In the genomic region with DNA sequence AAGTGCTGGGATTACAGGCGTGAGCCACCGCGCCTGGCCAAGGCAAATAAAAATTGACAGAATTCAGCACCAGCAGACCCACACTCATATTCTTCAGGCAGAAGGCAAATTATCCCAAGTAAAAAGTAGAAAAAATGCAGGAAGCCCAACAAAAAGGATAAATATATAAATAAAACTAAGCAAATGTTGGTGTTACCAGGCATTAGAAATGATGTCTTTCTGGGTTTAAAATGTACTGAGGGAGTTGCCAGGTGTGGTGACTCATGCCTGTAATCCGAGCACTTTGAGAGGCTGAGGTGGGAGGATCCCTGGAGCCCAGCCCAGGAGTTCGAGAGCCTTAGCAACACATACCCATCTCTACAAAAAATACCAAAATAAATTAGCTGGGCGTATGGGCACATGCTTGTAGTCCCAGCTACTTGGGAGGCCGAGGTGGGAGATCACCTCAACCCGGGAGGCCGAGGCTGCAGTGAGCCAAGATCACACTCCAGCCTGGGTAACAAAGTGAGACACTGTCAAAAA, we compare ENCODE assay signal across 6 cellular contexts. TPM values are rescaled to one million over a fixed set of nuclear protein-coding genes. Genes with fewer than 3 reads are reported as not detected.
DNase-seq lines count a peak whose midpoint lies in the region; ATAC-seq, FAIRE-seq and TF ChIP-seq lines count a peak whose summit lies in the region.

No MANE protein-coding gene starts in this region.

- peak; percentile 92 for FAIRE-seq in islet of Langerhans (lab: Jason Lieb, UNC)

- in situ Hi-C loops in Caki2 (cut with HindIII; ENCODE audit: low pct_unique_long_range_greater_than_20kb, low sequenced_read_pairs): no loop called here
- in situ Hi-C loops in GM13977 (cut with MboI; ENCODE audit: low pct_unique_long_range_greater_than_20kb, low sequenced_read_pairs, unreplicated experiment): no loop called here

- no peak for ATAC-seq in HG03469 (IDR thresholded peaks at IDR 0.05; ENCODE audit: unreplicated experiment)

- TF ChIP-seq CTCF in GM13977 (IDR thresholded peaks at IDR 0.05; ENCODE audit: extremely low read depth, insufficient read depth, missing control alignments): no peak

- DNase-seq in Caki2 (ENCODE audit: low read depth) (peak; percentile 72), RKO (ENCODE audit: low spot score) (peak; percentile 82), GM13977 (ENCODE audit: low spot score) (no peak)
- no peak for DNase-seq in activated CD4-positive, CD25-positive, alpha-beta regulatory T cell (lab: John Stamatoyannopoulos, UW)

RNA-seq across cellular contexts. Expression of a gene that starts 6.3 kb away (rescaled TPM):
- 57.6 and 90.2 TPM in 2 replicates for total RNA-seq in Caki2 (2014; rRNA removed; shearing (Covaris generic); ENCODE audit: low replicate concordance)

RNA-seq across cellular contexts. Expression of a gene that starts 6.4 kb away (rescaled TPM):
- total RNA-seq in Caki2 (2014; rRNA removed; shearing (Covaris generic); ENCODE audit: low replicate concordance): 25.8 and 28.5 TPM in 2 replicates

RNA-seq across cellular contexts. Expression of a gene that starts 9.8 kb away (rescaled TPM):
- total RNA-seq in Caki2 (2014; rRNA removed; shearing (Covaris generic); ENCODE audit: low replicate concordance): 50.3 and 57.5 TPM in 2 replicates

RNA-seq across cellular contexts. Expression of a gene that starts 10.5 kb away (rescaled TPM):
- total RNA-seq in Caki2 (2014; rRNA removed; shearing (Covaris generic); ENCODE audit: low replicate concordance): 35.9 and 50.2 TPM in 2 replicates

RNA-seq across cellular contexts. Expression of a gene that starts 12.9 kb away (rescaled TPM):
- total RNA-seq in Caki2 (2014; rRNA removed; shearing (Covaris generic); ENCODE audit: low replicate concordance): not detected in 2 replicates

Comparison
In these comparisons a context has a peak if more than half of its experiments do, and no peak if none do; other contexts are left out.
1. DNase-seq: peak in Caki2 (single experiment) and RKO (single experiment); none in activated CD4-positive, CD25-positive, alpha-beta regulatory T cell (0 of 4) and GM13977 (single experiment).